1 cellular context compared by ENCODE assay signal in the genomic region with DNA sequence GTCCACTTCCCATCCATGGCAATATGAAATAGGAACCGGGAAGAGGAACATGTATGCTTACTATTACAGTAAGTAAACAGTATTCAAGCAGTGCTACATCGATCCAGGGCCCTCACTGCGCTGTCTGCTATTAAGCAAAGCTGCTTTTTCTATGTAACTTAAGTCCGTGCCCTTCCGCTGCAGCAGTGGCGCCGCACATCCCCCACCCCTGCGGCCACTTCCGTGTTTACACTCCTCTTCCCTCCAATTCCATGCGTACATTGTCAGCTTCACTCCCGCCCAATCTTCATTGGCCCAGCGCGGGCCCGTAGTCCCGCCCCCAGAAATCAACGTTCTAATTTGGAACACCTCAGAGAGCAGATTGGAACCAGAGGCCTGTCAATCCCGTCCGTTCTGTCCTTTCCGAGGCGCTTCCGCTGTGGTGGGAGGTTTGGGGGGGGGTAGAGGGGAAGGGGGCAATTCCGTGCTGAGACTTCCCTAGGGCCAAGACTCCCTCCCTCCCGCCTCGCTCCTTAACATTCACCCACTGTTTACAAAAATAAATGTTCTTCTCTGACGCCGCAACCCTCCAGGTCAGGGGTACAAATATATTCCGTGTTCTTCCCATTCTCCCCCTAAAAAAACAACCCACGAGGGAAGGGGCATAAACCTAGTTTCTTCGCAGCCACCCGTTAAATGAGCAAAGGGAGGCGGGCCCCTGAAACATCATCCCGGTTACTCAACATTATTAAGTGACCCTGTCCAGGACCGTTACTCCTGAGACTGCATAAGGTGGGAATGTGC.
TF ChIP-seq lines count a peak whose summit lies in the region.

No MANE protein-coding gene starts in this region.

TF ChIP-seq in K562, 482 proteins besides CTCF, POLR2A, EP300 and RAD21 (continued from another document and continues in another):
- TF ChIP-seq, protein P1, sequence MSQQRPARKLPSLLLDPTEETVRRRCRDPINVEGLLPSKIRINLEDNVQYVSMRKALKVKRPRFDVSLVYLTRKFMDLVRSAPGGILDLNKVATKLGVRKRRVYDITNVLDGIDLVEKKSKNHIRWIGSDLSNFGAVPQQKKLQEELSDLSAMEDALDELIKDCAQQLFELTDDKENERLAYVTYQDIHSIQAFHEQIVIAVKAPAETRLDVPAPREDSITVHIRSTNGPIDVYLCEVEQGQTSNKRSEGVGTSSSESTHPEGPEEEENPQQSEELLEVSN (IDR thresholded peaks at IDR 0.05; ENCODE audit: borderline replicate concordance in 1 of 2, extremely low read depth in 1 of 2, insufficient read depth in 1 of 2, insufficient read length in 1 of 2, low read depth in 1 of 2, low read length in 1 of 2, poor library complexity in 1 of 2, severe bottlenecking in 1 of 2): peak; percentile 92
- TF ChIP-seq LCOR (CRISPR knock-in tag; IDR thresholded peaks at IDR 0.05): peak; percentile 83
- no peak for TF ChIP-seq EZH2 (IDR thresholded peaks at IDR 0.05; ENCODE audit: borderline replicate concordance, low read depth, low read length)
- TF ChIP-seq ZC3H8 (IDR thresholded peaks at IDR 0.05): no peak
- TF ChIP-seq, protein P2, sequence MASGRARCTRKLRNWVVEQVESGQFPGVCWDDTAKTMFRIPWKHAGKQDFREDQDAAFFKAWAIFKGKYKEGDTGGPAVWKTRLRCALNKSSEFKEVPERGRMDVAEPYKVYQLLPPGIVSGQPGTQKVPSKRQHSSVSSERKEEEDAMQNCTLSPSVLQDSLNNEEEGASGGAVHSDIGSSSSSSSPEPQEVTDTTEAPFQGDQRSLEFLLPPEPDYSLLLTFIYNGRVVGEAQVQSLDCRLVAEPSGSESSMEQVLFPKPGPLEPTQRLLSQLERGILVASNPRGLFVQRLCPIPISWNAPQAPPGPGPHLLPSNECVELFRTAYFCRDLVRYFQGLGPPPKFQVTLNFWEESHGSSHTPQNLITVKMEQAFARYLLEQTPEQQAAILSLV (tag; IDR thresholded peaks at IDR 0.05): no peak
- TF ChIP-seq POLR3A (IDR thresholded peaks at IDR 0.05; ENCODE audit: borderline replicate concordance, extremely low read depth, insufficient read depth, insufficient read length): no peak
- no peak for TF ChIP-seq ZNF224 (CRISPR knock-in tag; IDR thresholded peaks at IDR 0.05)
- TF ChIP-seq MCM7 (IDR thresholded peaks at IDR 0.05): no peak
- no peak for TF ChIP-seq HEY1 (CRISPR knock-in tag; IDR thresholded peaks at IDR 0.05; ENCODE audit: borderline replicate concordance)
- TF ChIP-seq SMARCC2 (IDR thresholded peaks at IDR 0.05; ENCODE audit: low read depth): 0 out of 2 replicates have a peak, but pooled peaks have one; percentile 11
- TF ChIP-seq, protein P3, sequence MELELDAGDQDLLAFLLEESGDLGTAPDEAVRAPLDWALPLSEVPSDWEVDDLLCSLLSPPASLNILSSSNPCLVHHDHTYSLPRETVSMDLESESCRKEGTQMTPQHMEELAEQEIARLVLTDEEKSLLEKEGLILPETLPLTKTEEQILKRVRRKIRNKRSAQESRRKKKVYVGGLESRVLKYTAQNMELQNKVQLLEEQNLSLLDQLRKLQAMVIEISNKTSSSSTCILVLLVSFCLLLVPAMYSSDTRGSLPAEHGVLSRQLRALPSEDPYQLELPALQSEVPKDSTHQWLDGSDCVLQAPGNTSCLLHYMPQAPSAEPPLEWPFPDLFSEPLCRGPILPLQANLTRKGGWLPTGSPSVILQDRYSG (tag; conservative IDR thresholded peaks at IDR 0.05; ENCODE audit: low read depth): no peak
- no peak for TF ChIP-seq MCM2 (IDR thresholded peaks at IDR 0.05; ENCODE audit: low read depth)
- TF ChIP-seq, protein P4, sequence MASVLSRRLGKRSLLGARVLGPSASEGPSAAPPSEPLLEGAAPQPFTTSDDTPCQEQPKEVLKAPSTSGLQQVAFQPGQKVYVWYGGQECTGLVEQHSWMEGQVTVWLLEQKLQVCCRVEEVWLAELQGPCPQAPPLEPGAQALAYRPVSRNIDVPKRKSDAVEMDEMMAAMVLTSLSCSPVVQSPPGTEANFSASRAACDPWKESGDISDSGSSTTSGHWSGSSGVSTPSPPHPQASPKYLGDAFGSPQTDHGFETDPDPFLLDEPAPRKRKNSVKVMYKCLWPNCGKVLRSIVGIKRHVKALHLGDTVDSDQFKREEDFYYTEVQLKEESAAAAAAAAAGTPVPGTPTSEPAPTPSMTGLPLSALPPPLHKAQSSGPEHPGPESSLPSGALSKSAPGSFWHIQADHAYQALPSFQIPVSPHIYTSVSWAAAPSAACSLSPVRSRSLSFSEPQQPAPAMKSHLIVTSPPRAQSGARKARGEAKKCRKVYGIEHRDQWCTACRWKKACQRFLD (CRISPR knock-in tag; IDR thresholded peaks at IDR 0.05): peak; percentile 53; the same call in 1 of the 2 replicates
- TF ChIP-seq CTBP1 (IDR thresholded peaks at IDR 0.05; ENCODE audit: borderline replicate concordance): peak; percentile 51; the same call in 1 of the 2 replicates
- TF ChIP-seq NFATC3 (IDR thresholded peaks at IDR 0.05): peak; percentile 19; the same call in 1 of the 2 replicates
- TF ChIP-seq CC2D1A (IDR thresholded peaks at IDR 0.05): peak; percentile 80
- peak; percentile 52; the same call in 1 of the 2 replicates for TF ChIP-seq PML (IDR thresholded peaks at IDR 0.05; ENCODE audit: low read length)
- TF ChIP-seq, protein P5, sequence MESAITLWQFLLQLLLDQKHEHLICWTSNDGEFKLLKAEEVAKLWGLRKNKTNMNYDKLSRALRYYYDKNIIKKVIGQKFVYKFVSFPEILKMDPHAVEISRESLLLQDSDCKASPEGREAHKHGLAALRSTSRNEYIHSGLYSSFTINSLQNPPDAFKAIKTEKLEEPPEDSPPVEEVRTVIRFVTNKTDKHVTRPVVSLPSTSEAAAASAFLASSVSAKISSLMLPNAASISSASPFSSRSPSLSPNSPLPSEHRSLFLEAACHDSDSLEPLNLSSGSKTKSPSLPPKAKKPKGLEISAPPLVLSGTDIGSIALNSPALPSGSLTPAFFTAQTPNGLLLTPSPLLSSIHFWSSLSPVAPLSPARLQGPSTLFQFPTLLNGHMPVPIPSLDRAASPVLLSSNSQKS (CRISPR knock-in tag; IDR thresholded peaks at IDR 0.05): no peak
- no peak for TF ChIP-seq ZNF263 (CRISPR knock-in tag; IDR thresholded peaks at IDR 0.05; ENCODE audit: borderline replicate concordance)
- no peak for TF ChIP-seq EWSR1 (IDR thresholded peaks at IDR 0.05; ENCODE audit: borderline replicate concordance, low read depth, partially characterized antibody)
- TF ChIP-seq ZBTB1 (CRISPR knock-in tag; IDR thresholded peaks at IDR 0.05; ENCODE audit: borderline replicate concordance, low read depth): no peak
- TF ChIP-seq ETV6 (IDR thresholded peaks at IDR 0.05; ENCODE audit: borderline replicate concordance in 1 of 2, low read depth in 2 of 2, low read length in 1 of 2): peak; percentile 87 to 90; a peak in 3 of 4 replicates
- TF ChIP-seq ETV6 (CRISPR knock-in tag; IDR thresholded peaks at IDR 0.05; ENCODE audit: borderline replicate concordance): no peak
- no peak for TF ChIP-seq ZNF778 (CRISPR knock-in tag; IDR thresholded peaks at IDR 0.05)
- TF ChIP-seq, protein P6, sequence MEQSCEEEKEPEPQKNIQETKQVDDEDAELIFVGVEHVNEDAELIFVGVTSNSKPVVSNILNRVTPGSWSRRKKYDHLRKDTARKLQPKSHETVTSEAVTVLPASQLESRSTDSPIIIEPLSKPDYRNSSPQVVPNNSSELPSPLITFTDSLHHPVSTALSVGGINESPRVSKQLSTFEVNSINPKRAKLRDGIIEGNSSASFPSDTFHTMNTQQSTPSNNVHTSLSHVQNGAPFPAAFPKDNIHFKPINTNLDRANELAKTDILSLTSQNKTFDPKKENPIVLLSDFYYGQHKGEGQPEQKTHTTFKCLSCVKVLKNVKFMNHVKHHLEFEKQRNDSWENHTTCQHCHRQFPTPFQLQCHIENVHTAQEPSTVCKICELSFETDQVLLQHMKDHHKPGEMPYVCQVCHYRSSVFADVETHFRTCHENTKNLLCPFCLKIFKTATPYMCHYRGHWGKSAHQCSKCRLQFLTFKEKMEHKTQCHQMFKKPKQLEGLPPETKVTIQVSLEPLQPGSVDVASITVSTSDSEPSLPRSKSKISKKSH (CRISPR knock-in tag; IDR thresholded peaks at IDR 0.05): no peak
- TF ChIP-seq, protein P7, sequence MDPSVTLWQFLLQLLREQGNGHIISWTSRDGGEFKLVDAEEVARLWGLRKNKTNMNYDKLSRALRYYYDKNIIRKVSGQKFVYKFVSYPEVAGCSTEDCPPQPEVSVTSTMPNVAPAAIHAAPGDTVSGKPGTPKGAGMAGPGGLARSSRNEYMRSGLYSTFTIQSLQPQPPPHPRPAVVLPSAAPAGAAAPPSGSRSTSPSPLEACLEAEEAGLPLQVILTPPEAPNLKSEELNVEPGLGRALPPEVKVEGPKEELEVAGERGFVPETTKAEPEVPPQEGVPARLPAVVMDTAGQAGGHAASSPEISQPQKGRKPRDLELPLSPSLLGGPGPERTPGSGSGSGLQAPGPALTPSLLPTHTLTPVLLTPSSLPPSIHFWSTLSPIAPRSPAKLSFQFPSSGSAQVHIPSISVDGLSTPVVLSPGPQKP (CRISPR knock-in tag; IDR thresholded peaks at IDR 0.05): no peak
- TF ChIP-seq HNRNPL (IDR thresholded peaks at IDR 0.05; ENCODE audit: low read depth, low read length): no peak
- TF ChIP-seq ZNF561 (CRISPR knock-in tag; conservative IDR thresholded peaks at IDR 0.05): no peak
- no peak for TF ChIP-seq ZNF77 (CRISPR knock-in tag; IDR thresholded peaks at IDR 0.05)
- TF ChIP-seq, protein P8, sequence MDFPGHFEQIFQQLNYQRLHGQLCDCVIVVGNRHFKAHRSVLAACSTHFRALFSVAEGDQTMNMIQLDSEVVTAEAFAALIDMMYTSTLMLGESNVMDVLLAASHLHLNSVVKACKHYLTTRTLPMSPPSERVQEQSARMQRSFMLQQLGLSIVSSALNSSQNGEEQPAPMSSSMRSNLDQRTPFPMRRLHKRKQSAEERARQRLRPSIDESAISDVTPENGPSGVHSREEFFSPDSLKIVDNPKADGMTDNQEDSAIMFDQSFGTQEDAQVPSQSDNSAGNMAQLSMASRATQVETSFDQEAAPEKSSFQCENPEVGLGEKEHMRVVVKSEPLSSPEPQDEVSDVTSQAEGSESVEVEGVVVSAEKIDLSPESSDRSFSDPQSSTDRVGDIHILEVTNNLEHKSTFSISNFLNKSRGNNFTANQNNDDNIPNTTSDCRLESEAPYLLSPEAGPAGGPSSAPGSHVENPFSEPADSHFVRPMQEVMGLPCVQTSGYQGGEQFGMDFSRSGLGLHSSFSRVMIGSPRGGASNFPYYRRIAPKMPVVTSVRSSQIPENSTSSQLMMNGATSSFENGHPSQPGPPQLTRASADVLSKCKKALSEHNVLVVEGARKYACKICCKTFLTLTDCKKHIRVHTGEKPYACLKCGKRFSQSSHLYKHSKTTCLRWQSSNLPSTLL (IDR thresholded peaks at IDR 0.05): no peak
- peak; percentile 70 for TF ChIP-seq FOXM1 (IDR thresholded peaks at IDR 0.05; ENCODE audit: low read depth)
- TF ChIP-seq FOXM1 (CRISPR knock-in tag; IDR thresholded peaks at IDR 0.05; ENCODE audit: low read depth): 0 out of 2 replicates have a peak, but pooled peaks have one; percentile 10
- TF ChIP-seq, protein P9, sequence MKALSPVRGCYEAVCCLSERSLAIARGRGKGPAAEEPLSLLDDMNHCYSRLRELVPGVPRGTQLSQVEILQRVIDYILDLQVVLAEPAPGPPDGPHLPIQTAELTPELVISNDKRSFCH (CRISPR knock-in tag; IDR thresholded peaks at IDR 0.05): no peak
- TF ChIP-seq, protein P9 (tag; IDR thresholded peaks at IDR 0.05): 0 out of 2 replicates have a peak, but pooled peaks have one; percentile 3
- TF ChIP-seq SP2 (IDR thresholded peaks at IDR 0.05; ENCODE audit: extremely low read depth, low read depth, low read length, poor library complexity, severe bottlenecking): peak; percentile 63
- TF ChIP-seq SMARCE1 (IDR thresholded peaks at IDR 0.05): 0 out of 2 replicates have a peak, but pooled peaks have one; percentile 33
- TF ChIP-seq, protein P10, sequence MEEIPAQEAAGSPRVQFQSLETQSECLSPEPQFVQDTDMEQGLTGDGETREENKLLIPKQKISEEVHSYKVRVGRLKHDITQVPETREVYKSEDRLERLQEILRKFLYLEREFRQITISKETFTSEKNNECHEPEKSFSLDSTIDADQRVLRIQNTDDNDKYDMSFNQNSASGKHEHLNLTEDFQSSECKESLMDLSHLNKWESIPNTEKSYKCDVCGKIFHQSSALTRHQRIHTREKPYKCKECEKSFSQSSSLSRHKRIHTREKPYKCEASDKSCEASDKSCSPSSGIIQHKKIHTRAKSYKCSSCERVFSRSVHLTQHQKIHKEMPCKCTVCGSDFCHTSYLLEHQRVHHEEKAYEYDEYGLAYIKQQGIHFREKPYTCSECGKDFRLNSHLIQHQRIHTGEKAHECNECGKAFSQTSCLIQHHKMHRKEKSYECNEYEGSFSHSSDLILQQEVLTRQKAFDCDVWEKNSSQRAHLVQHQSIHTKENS (CRISPR knock-in tag; IDR thresholded peaks at IDR 0.05): no peak
- no peak for TF ChIP-seq PTTG1 (tag; IDR thresholded peaks at IDR 0.05; ENCODE audit: low read depth)
- TF ChIP-seq NONO (IDR thresholded peaks at IDR 0.05; ENCODE audit: low read depth in 2 of 2, low read length in 1 of 2): no peak
- TF ChIP-seq ZNF76 (CRISPR knock-in tag; IDR thresholded peaks at IDR 0.05; ENCODE audit: borderline replicate concordance): no peak
- no peak for TF ChIP-seq KLF13 (tag; IDR thresholded peaks at IDR 0.05; ENCODE audit: borderline replicate concordance, low read depth)
- no peak for TF ChIP-seq CREBBP (IDR thresholded peaks at IDR 0.05; ENCODE audit: low read depth, low read length)
- peak; percentile 82 for TF ChIP-seq MYC (IDR thresholded peaks at IDR 0.05; ENCODE audit: low read depth, low read length)
- TF ChIP-seq MYC (CRISPR knock-in tag; IDR thresholded peaks at IDR 0.05; ENCODE audit: borderline replicate concordance, low read depth): no peak
- TF ChIP-seq POLR2G (IDR thresholded peaks at IDR 0.05; ENCODE audit: low read depth, low read length): no peak
- no peak for TF ChIP-seq RFX5 (IDR thresholded peaks at IDR 0.05; ENCODE audit: low read depth, low read length)
- no peak for TF ChIP-seq SETDB1 (IDR thresholded peaks at IDR 0.05; ENCODE audit: low read length)
- TF ChIP-seq, protein P11, sequence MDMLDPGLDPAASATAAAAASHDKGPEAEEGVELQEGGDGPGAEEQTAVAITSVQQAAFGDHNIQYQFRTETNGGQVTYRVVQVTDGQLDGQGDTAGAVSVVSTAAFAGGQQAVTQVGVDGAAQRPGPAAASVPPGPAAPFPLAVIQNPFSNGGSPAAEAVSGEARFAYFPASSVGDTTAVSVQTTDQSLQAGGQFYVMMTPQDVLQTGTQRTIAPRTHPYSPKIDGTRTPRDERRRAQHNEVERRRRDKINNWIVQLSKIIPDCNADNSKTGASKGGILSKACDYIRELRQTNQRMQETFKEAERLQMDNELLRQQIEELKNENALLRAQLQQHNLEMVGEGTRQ (CRISPR knock-in tag; IDR thresholded peaks at IDR 0.05): no peak
- TF ChIP-seq MCM3 (IDR thresholded peaks at IDR 0.05): no peak
- peak; percentile 85 for TF ChIP-seq GABPA (tag; conservative IDR thresholded peaks at IDR 0.05; ENCODE audit: low read depth)
- no peak for TF ChIP-seq U2AF1 (optimal IDR thresholded peaks at IDR 0.05; ENCODE audit: low read depth, low read length)
- TF ChIP-seq, protein P12, sequence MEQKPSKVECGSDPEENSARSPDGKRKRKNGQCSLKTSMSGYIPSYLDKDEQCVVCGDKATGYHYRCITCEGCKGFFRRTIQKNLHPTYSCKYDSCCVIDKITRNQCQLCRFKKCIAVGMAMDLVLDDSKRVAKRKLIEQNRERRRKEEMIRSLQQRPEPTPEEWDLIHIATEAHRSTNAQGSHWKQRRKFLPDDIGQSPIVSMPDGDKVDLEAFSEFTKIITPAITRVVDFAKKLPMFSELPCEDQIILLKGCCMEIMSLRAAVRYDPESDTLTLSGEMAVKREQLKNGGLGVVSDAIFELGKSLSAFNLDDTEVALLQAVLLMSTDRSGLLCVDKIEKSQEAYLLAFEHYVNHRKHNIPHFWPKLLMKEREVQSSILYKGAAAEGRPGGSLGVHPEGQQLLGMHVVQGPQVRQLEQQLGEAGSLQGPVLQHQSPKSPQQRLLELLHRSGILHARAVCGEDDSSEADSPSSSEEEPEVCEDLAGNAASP (IDR thresholded peaks at IDR 0.05): no peak
